ENCODE assay signal across 1 cellular context in the genomic region with DNA sequence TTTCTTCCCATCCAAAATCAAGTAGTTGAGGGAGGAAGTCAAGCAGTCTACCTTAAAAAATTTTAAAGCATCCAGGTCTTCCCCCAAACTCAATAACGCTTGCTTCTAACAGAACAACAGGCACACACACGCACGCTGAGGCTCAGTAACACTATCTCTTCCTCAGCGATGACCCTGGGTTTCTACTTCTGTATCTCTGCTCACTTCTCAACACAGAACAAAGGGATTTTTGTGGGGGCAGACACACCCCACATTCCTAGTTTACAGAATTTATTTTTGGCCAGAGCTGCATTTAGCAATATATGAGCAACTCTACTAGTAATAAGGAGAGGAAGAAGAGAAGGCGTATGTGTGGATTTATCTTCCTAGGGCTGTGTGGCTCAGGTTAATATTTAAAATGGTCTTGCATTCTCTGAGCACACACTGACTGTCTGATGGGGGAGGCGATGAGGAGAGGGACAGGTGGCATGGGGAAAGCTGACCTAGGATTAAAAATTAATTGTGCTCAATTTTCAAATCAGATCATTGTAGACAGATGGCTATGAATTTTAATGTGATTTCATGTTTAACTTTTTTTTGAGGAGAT.
TF ChIP-seq lines count a peak whose summit lies in the region.

No MANE protein-coding gene starts in this region.

TF ChIP-seq in HepG2, 621 proteins besides CTCF, POLR2A, EP300 and RAD21 (continued from another document):
- TF ChIP-seq, protein P1, sequence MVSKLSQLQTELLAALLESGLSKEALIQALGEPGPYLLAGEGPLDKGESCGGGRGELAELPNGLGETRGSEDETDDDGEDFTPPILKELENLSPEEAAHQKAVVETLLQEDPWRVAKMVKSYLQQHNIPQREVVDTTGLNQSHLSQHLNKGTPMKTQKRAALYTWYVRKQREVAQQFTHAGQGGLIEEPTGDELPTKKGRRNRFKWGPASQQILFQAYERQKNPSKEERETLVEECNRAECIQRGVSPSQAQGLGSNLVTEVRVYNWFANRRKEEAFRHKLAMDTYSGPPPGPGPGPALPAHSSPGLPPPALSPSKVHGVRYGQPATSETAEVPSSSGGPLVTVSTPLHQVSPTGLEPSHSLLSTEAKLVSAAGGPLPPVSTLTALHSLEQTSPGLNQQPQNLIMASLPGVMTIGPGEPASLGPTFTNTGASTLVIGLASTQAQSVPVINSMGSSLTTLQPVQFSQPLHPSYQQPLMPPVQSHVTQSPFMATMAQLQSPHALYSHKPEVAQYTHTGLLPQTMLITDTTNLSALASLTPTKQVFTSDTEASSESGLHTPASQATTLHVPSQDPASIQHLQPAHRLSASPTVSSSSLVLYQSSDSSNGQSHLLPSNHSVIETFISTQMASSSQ (IDR thresholded peaks at IDR 0.05; ENCODE audit: low read depth): peak; percentile 29; the same call in 1 of the 2 replicates
- TF ChIP-seq, protein P1 (CRISPR knock-in tag; IDR thresholded peaks at IDR 0.05; ENCODE audit: borderline replicate concordance): no peak
- TF ChIP-seq ZNF724P (CRISPR knock-in tag; IDR thresholded peaks at IDR 0.05; ENCODE audit: borderline replicate concordance) (no peak), PLRG1 (conservative IDR thresholded peaks at IDR 0.05) (no peak), PAX8 (CRISPR knock-in tag; IDR thresholded peaks at IDR 0.05; ENCODE audit: borderline replicate concordance) (no peak), RBM39 (IDR thresholded peaks at IDR 0.05; ENCODE audit: low read depth, low read length, poor library complexity, severe bottlenecking) (no peak), ZFY (CRISPR knock-in tag; IDR thresholded peaks at IDR 0.05) (no peak), TEAD3 (CRISPR knock-in tag; optimal IDR thresholded peaks at IDR 0.05; ENCODE audit: borderline replicate concordance) (peak; percentile 19), RXRA (CRISPR knock-in tag; IDR thresholded peaks at IDR 0.05) (no peak)
TF ChIP-seq in HepG2: peak in this region for 4.
